ENCODE assay signal across 8 cellular contexts in the genomic region with DNA sequence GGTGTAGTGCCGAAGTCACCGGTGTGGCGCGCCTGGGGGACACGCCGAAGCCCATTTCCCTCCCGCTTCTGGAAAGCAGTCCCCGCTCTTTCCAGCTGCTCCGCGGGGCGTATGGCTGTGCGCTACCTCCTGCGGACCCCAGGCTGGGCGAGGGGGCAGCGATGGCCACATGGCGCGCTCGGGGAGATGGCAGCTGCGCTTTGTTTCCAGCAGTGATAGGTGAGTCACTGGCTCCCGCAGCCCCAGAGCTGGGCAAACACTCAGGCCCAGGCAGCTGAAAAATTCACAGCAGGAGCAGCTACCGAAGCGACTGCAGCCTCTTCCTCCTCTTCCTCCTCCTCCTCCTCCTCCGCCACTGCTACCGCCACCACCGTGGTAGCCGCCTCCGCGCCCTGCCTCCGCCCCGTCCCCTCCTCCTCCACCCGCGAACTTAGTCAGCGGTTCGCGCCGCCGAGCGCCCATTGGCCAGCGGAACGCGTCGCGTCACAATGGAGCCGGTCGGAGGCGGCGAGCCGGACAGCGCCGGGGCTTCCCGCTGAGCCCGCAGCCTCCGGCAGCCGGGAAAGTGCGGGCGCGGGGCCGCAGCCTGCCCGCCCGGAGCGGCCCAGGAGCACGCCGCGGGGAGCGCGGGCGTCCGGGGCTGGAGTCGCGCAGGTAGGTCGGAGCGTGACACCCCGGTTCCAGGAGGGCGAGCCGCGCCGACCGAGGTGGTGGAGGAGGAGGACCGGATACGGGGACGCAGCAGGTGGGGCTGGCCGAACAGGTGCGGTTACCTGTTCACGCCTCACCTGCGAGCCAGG. TPM values are rescaled to one million over a fixed set of nuclear protein-coding genes. Genes with fewer than 3 reads are reported as not detected.
DNase-seq lines count a peak whose midpoint lies in the region; ATAC-seq and TF ChIP-seq lines count a peak whose summit lies in the region.

LRRC8B (plus strand) TSS at position 461 of the 800 bp plus-strand sequence. CDS start 57,822 bp downstream, outside the sequence.

- H3K36me3 Mint-ChIP-seq in CD14-positive monocyte, result peaks cover 0 to 10% of the 10 kb centered on the region in 2 donors

- intact Hi-C loops in CD14-positive monocyte (cut with micrococcal nuclease), result loop anchor here in 1 of 2 donors (5.0 kb wide), 2 partner anchors 73 to 233 kb away; no protein-coding TSS in a partner anchor

- ATAC-seq in GM19328 (IDR thresholded peaks at IDR 0.05; ENCODE audit: unreplicated experiment), result peak; percentile 87
- ATAC-seq in HG03469 (IDR thresholded peaks at IDR 0.05; ENCODE audit: unreplicated experiment), result peak; percentile 69

- H3K27me3 ChIP-seq in effector memory CD4-positive, alpha-beta T cell (replicated peaks; ENCODE audit: control insufficient read depth, insufficient read depth, low read length, poor library complexity, severe bottlenecking), result no peaks in the 10 kb centered on the region

- peak within 1 kb of the TSS; percentile 91 to 96 (median 92) for H3K27ac Mint-ChIP-seq in CD14-positive monocyte

- H3K4me3 ChIP-seq in effector memory CD4-positive, alpha-beta T cell (ENCODE audit: insufficient read depth, low read depth, low read length, poor library complexity, severe bottlenecking), result peak within 1 kb of the TSS; percentile 80

- H3K4me1 ChIP-seq in effector memory CD4-positive, alpha-beta T cell (ENCODE audit: control insufficient read depth, insufficient read depth, low read length, poor library complexity, severe bottlenecking), result peaks cover 8% of the 10 kb centered on the region

- H3K27me3 Mint-ChIP-seq in CD14-positive monocyte (ENCODE audit: low read depth in 3 of 3), result peaks cover 0 to 1% (median 0%) of the 10 kb centered on the region in 3 donors

- CTCF ChIA-PET in activated CD8-positive, alpha-beta memory T cell treated with anti-CD3 and anti-CD28 coated beads for 36 hours (lab: Charles Lee), result interaction anchor here (0.8 to 1.0 kb wide), 2 partner anchors 22 to 238 kb away, joined by 3 to 5 read pairs; no protein-coding TSS in a partner anchor

- peak; percentile 88 for DNase-seq in CD14-positive monocyte (ENCODE audit: low spot score)
- DNase-seq in NCI-H82 treated with DMSO at 0.1 percent for 48 hours (lab: John Stamatoyannopoulos, UW; ENCODE audit: unreplicated experiment), result peak; percentile 38
- peak; percentile 82 to 85 (median 85) for DNase-seq in effector memory CD4-positive, alpha-beta T cell
- DNase-seq in medulla oblongata (ENCODE audit: extremely low spot score), result peak; percentile 94
- peak; percentile 79 to 86 (median 83) for DNase-seq in stimulated activated CD4-positive, alpha-beta T cell treated with anti-CD3 and anti-CD28 coated beads, TNF-alpha, amount 100 ng/mL, for 48 hours (ENCODE audit: low read depth in 3 of 3)

- TF ChIP-seq CTCF in CD14-positive monocyte (IDR thresholded peaks at IDR 0.05), result no peak

- H3K4me3 Mint-ChIP-seq in CD14-positive monocyte, result peak within 1 kb of the TSS; percentile 97 to 99

- H3K36me3 ChIP-seq in effector memory CD4-positive, alpha-beta T cell (ENCODE audit: control insufficient read depth, insufficient read depth, low read length), result no peaks in the 10 kb centered on the region

- H3K27ac ChIP-seq in effector memory CD4-positive, alpha-beta T cell (ENCODE audit: insufficient read depth, low read length, poor library complexity, severe bottlenecking), result peak within 1 kb of the TSS; percentile 91

- peaks cover 28% of the 10 kb centered on the region for H3K4me1 Mint-ChIP-seq in CD14-positive monocyte

- no peaks in the 10 kb centered on the region for H3K9me3 ChIP-seq in effector memory CD4-positive, alpha-beta T cell (ENCODE audit: control insufficient read depth, low read length)

- POLR2A ChIA-PET in activated CD8-positive, alpha-beta memory T cell treated with anti-CD3 and anti-CD28 coated beads for 36 hours (lab: Charles Lee), result interaction anchor here (0.6 to 2.1 kb wide), 9 partner anchors 16 to 150 kb away, joined by 3 to 11 read pairs (median 5); partner anchors contain the start of gene LRRC8C

- no peaks in the 10 kb centered on the region for H3K9me3 Mint-ChIP-seq in CD14-positive monocyte

RNA-seq across cellular contexts. Expression of gene LRRC8B, which starts in this region (rescaled TPM):
- 1 to 10 TPM; 4.5 to 7.9 TPM for polyA plus RNA-seq in CD14-positive monocyte
- 10 to 100 TPM; 39.7 to 42.0 TPM for total RNA-seq in activated CD8-positive, alpha-beta memory T cell treated with anti-CD3 and anti-CD28 coated beads for 36 hours

Comparison
In these comparisons a context has a peak if more than half of its experiments do, and no peak if none do; other contexts are left out.
1. Peak in every context shown above with its lines: DNase-seq, ATAC-seq, H3K4me3 ChIP-seq and H3K27ac ChIP-seq.
2. DNase-seq: peak in every context shown above with its lines; median percentile 94 in medulla oblongata; 88 in CD14-positive monocyte; 85 in effector memory CD4-positive, alpha-beta T cell; 83 in stimulated activated CD4-positive, alpha-beta T cell treated with anti-CD3 and anti-CD28 coated beads, TNF-alpha, amount 100 ng/mL, for 48 hours; 38 in NCI-H82 treated with DMSO at 0.1 percent for 48 hours.